Comparison of ENCODE assay signal across 19 cellular contexts in genomic region chr3:13532661-13533060, GRCh38. TPM values are rescaled to one million over a fixed set of nuclear protein-coding genes. Genes with fewer than 3 reads are reported as not detected.
DNase-seq lines count a peak whose midpoint lies in the region; ATAC-seq, FAIRE-seq and TF ChIP-seq lines count a peak whose summit lies in the region.
"Had no signal": no experiment of that assay in that cellular context is flagged by ENCODE, and none has a peak within 500 bp of the region (broad histone marks: within the 10 kb centered on the region; RNA-seq: fewer than 3 reads in every experiment).

No MANE protein-coding gene starts in this region.

- no peak overlapping the region for H2BK120ac ChIP-seq in H1 (replicated peaks; ENCODE audit: low read depth, low read length)
- H2BK120ac ChIP-seq in mesendoderm (ENCODE audit: low read depth, low read length) = no peak overlapping the region

- H3K4me1 ChIP-seq in H1 (replicated peaks in 1 of 4; ENCODE audit: control insufficient read depth in 3 of 4, insufficient read depth in 4 of 4, low read length in 3 of 4) (peaks cover 0 to 12% (median 6%) of the 10 kb centered on the region in 4 experiments; a peak in 6 of 7 replicates), mesendoderm (ENCODE audit: control insufficient read depth, low read depth, low read length) (no peaks in the 10 kb centered on the region), spleen (peaks cover 0 to 11% (median 4%) of the 10 kb centered on the region in 6 donors), left lung (peaks cover 0 to 7% of the 10 kb centered on the region in 2 donors)

- H3K79me2 ChIP-seq in H1 (ENCODE audit: control insufficient read depth in 1 of 2, insufficient read depth in 2 of 2, low read length in 2 of 2) = no peaks in the 10 kb centered on the region
- no peaks in the 10 kb centered on the region for H3K79me2 ChIP-seq in mesendoderm (ENCODE audit: control insufficient read depth, insufficient read depth, low read length)

- H3K79me1 ChIP-seq in H1 (ENCODE audit: low read depth, low read length) (no peaks in the 10 kb centered on the region), mesendoderm (ENCODE audit: low read length) (no peaks in the 10 kb centered on the region)

- peak; percentile 30 for ATAC-seq in Right ventricle myocardium superior (ENCODE audit: poor library complexity)
- no peak for ATAC-seq in left lung
- no peak for ATAC-seq in HG03025 (IDR thresholded peaks at IDR 0.05; ENCODE audit: low FRiP score, unreplicated experiment)
- ATAC-seq: Panc1 had no signal

- intact Hi-C loops in Right ventricle myocardium superior (cut with DNase I) (no loop called here), spleen (cut with DNase I; ENCODE audit: low total_unique reads) (no loop called here), left lung (cut with DNase I) (no loop called here)

- H4K8ac ChIP-seq in H1 (ENCODE audit: extremely low read depth, insufficient read depth, low read length) (0 out of 2 replicates have a peak overlapping the region, but pooled peaks have one; percentile 36), mesendoderm (ENCODE audit: low read depth, low read length) (no peak overlapping the region)

- H4K20me1 ChIP-seq in H1 (replicated peaks in 1 of 2; ENCODE audit: control insufficient read depth in 1 of 2, insufficient read depth in 2 of 2, low read length in 2 of 2) = no peaks in the 10 kb centered on the region

- no peak for FAIRE-seq in H1 (lab: Jason Lieb, UNC)

- no peak overlapping the region for H2BK20ac ChIP-seq in H1 (ENCODE audit: low read length)

- TF ChIP-seq POLR2A in H1 (IDR thresholded peaks at IDR 0.05; ENCODE audit: control extremely low read depth in 1 of 2, low read depth in 2 of 2, low read length in 2 of 2) (no peak), spleen (IDR thresholded peaks at IDR 0.05) (no peak)

- H3K18ac ChIP-seq in H1 (ENCODE audit: extremely low read depth, low read length) = no peak overlapping the region
- H3K18ac ChIP-seq in mesendoderm (ENCODE audit: low read length) = no peak overlapping the region

- no peaks in the 10 kb centered on the region for H3K27me3 ChIP-seq in H1 (replicated peaks in 1 of 4; ENCODE audit: control insufficient read depth in 3 of 4, extremely low read depth in 1 of 4, insufficient read depth in 3 of 4, low read length in 3 of 4)
- H3K27me3 ChIP-seq in mesendoderm (ENCODE audit: insufficient read depth, low read length, poor library complexity) = no peaks in the 10 kb centered on the region
- peaks cover 0 to 28% (median 0%) of the 10 kb centered on the region in 7 donors for H3K27me3 ChIP-seq in spleen (replicated peaks in 1 of 7)
- peaks cover 0 to 7% of the 10 kb centered on the region in 2 donors for H3K27me3 ChIP-seq in left lung

- POLR2A ChIA-PET in H1 (lab: Charles Lee; ENCODE audit: partially characterized antibody) = no interaction called here

- H3K4me3 ChIP-seq in H1 (ENCODE audit: extremely low read depth in 1 of 4, insufficient read depth in 2 of 4, low read depth in 3 of 4, low read length in 4 of 4) (no peak overlapping the region), mesendoderm (ENCODE audit: low read length) (no peak overlapping the region), spleen (no peak overlapping the region), left lung (no peak overlapping the region)

- no peak overlapping the region for H3K9ac ChIP-seq in H1 (replicated peaks in 1 of 4; ENCODE audit: extremely low read depth in 1 of 4, low read depth in 3 of 4, low read length in 3 of 4)
- no peak overlapping the region for H3K9ac ChIP-seq in mesendoderm (ENCODE audit: low read length)

- 84% methylated on average over 5 of the region's 5 CpGs; no CpG with 5 or more reads in 1 of the 2 experiments for WGBS in H1 (ENCODE audit: extremely low coverage in 1 of 2, insufficient coverage in 1 of 2, insufficient read length in 1 of 2, insufficient replicate concordance in 2 of 2, low coverage in 1 of 2, low lambda C conversion rate in 2 of 2, missing lambda C conversion rate in 1 of 2), 2 experiments
- no CpG with 5 or more reads among the region's 5 CpGs for WGBS in mesendoderm (ENCODE audit: extremely low coverage, insufficient coverage, low lambda C conversion rate)
- WGBS in spleen, 5 donors = 70 to 94% (median 88%) methylated on average over 5 of the region's 5 CpGs

- H3K14ac ChIP-seq in H1 (ENCODE audit: insufficient read length) = no peak overlapping the region

- no peak for TF ChIP-seq CTCF in H1 (IDR thresholded peaks at IDR 0.05; ENCODE audit: control extremely low read depth in 1 of 3, insufficient read depth in 1 of 3, low read depth in 1 of 3, low read length in 3 of 3)
- no peak for TF ChIP-seq CTCF in spleen (IDR thresholded peaks at IDR 0.05 in 8 of 11, conservative IDR thresholded peaks at IDR 0.05 in 3 of 11)
- TF ChIP-seq CTCF in left lung (IDR thresholded peaks at IDR 0.05) = no peak

- no peak overlapping the region for H2BK12ac ChIP-seq in H1 (ENCODE audit: low read depth, low read length)

- no peak overlapping the region for H3K23ac ChIP-seq in H1 (ENCODE audit: insufficient read length)
- H3K23ac ChIP-seq in mesendoderm (ENCODE audit: low read length) = peak overlapping the region; percentile 2

- no peak overlapping the region for H2AFZ ChIP-seq in H1 (ENCODE audit: low read length)

- H2BK5ac ChIP-seq in H1 (ENCODE audit: low read depth, low read length) = no peak overlapping the region
- H2BK5ac ChIP-seq in mesendoderm (ENCODE audit: low read length) = no peak overlapping the region

- no peaks in the 10 kb centered on the region for H3K9me3 ChIP-seq in H1 (ENCODE audit: insufficient read depth in 2 of 2, low read depth in 1 of 2, low read length in 1 of 2)
- no peaks in the 10 kb centered on the region for H3K9me3 ChIP-seq in spleen
- H3K9me3 ChIP-seq in left lung = no peaks in the 10 kb centered on the region

- H3K4me2 ChIP-seq in H1 (ENCODE audit: insufficient read depth in 1 of 2, low read depth in 2 of 2, low read length in 2 of 2) (no peak overlapping the region), mesendoderm (ENCODE audit: low read length) (no peak overlapping the region)

- no peak overlapping the region for H2BK15ac ChIP-seq in H1 (ENCODE audit: low read length)
- H2BK15ac ChIP-seq in mesendoderm (replicated peaks; ENCODE audit: low read depth) = no peak overlapping the region

- no peak for TF ChIP-seq EP300 in H1 (IDR thresholded peaks at IDR 0.05; ENCODE audit: borderline replicate concordance in 1 of 2, low read depth in 2 of 2, low read length in 2 of 2)

- peaks cover 5% of the 10 kb centered on the region; the same call in 1 of the 2 replicates for H3K23me2 ChIP-seq in H1 (ENCODE audit: low read depth, low read length)

- H3K36me3 ChIP-seq in H1 (ENCODE audit: control insufficient read depth in 2 of 4, insufficient read depth in 4 of 4, low read length in 3 of 4) (no peaks in the 10 kb centered on the region), mesendoderm (ENCODE audit: control insufficient read depth, insufficient read depth, low read length) (no peaks in the 10 kb centered on the region), spleen (no peaks in the 10 kb centered on the region), left lung (no peaks in the 10 kb centered on the region)

- H3K27ac ChIP-seq in H1 (ENCODE audit: low read depth, low read length) = no peak overlapping the region
- H3K27ac ChIP-seq in mesendoderm (ENCODE audit: low read depth, low read length) = no peak overlapping the region
- H3K27ac ChIP-seq in spleen = no peak overlapping the region
- no peak overlapping the region for H3K27ac ChIP-seq in left lung

- H2AK5ac ChIP-seq in H1 (ENCODE audit: low read depth, low read length) (no peak overlapping the region), mesendoderm (ENCODE audit: low read length) (no peak overlapping the region)

- no peak overlapping the region for H4K91ac ChIP-seq in H1 (replicated peaks; ENCODE audit: insufficient read length, low read length)

- CTCF ChIA-PET in H1 (lab: Charles Lee; ENCODE audit: partially characterized antibody) = interaction anchor here (1.1 to 51.2 kb wide), 5 partner anchors 10 to 117 kb away, joined by 3 to 856 read pairs (median 4); no protein-coding TSS in a partner anchor

- H3K56ac ChIP-seq in H1 (replicated peaks; ENCODE audit: insufficient read length, low read depth, low read length) = no peak overlapping the region
- no peak overlapping the region for H3K56ac ChIP-seq in mesendoderm (ENCODE audit: low read length)

- H4K5ac ChIP-seq in H1 (ENCODE audit: insufficient read length, low read depth, low read length) = no peak overlapping the region
- H4K5ac ChIP-seq in mesendoderm (ENCODE audit: low read length) = no peak overlapping the region

- DNase-seq in H1 (ENCODE audit: low read depth in 1 of 2, low spot score in 2 of 2) (no peak), Right ventricle myocardium superior (peak; percentile 56), mesendoderm (no peak), spleen (peak; percentile 41), OCI-M2 (lab: John Stamatoyannopoulos, UW; ENCODE audit: unreplicated experiment) (no peak), left lung (no peak)
- DNase-seq: CD4-positive, alpha-beta T cell; COR-L47; DMS79; H7; KBM-7; NCI-H1092; NCI-H1436; NCI-H1930; NCI-H226; NCI-H510A treated with DMSO at 0.1 percent for 48 hours; NCI-H748 treated with DMSO at 0.1 percent for 48 hours had no signal

- no peak for TF ChIP-seq RAD21 in H1 (IDR thresholded peaks at IDR 0.05 in 1 of 2, conservative IDR thresholded peaks at IDR 0.05 in 1 of 2; ENCODE audit: low read depth in 2 of 2, low read length in 2 of 2)

- no peak overlapping the region for H3K4ac ChIP-seq in H1 (replicated peaks; ENCODE audit: insufficient read length, low read depth, low read length)
- no peak overlapping the region for H3K4ac ChIP-seq in mesendoderm (ENCODE audit: low read depth, low read length)

RNA-seq across cellular contexts. Expression of gene FBLN2, which starts 16.3 kb away (rescaled TPM):
- 15.5 and 17.4 TPM in 2 replicates for total RNA-seq in H1 (2021; fragmentation: NEBNext Ultra II Directional; extraction: Animal tissue kit (Norgen Biotek cat#: 25700))
- polyA plus RNA-seq in H1 (2011; rRNA removed) = 24.2 and 26.5 TPM in 2 replicates
- polyA plus RNA-seq in H1 (2011; cell fraction: cytosol; rRNA removed) = 18.1 TPM
- 23.2 TPM for polyA plus RNA-seq in H1 (2011; cell fraction: nucleus; rRNA removed)
- polyA plus RNA-seq in H1 (2012, experiment 1 of 2) = 7.5 to 15.3 TPM (median 12.9 TPM) in 4 replicates
- 12.0 TPM for polyA plus RNA-seq in H1 (2012, experiment 2 of 2)
- 42.7 TPM for polyA plus RNA-seq in H1 (2013, experiment 1 of 2)
- polyA plus RNA-seq in H1 (2013, experiment 2 of 2) = 31.4 TPM
- polyA minus RNA-seq in H1 (2011; rRNA and poly(A)+ RNA removed) = 9.5 and 12.2 TPM in 2 replicates
- 17.5 TPM for polyA minus RNA-seq in H1 (2011; cell fraction: cytosol; rRNA and poly(A)+ RNA removed)
- polyA minus RNA-seq in H1 (2011; cell fraction: nucleus; rRNA and poly(A)+ RNA removed) = 6.6 TPM
- 69.7 TPM for total RNA-seq in Right ventricle myocardium superior
- polyA plus RNA-seq in mesendoderm (2013, experiment 1 of 2) = 5.7 TPM
- polyA plus RNA-seq in mesendoderm (2013, experiment 2 of 2) = 5.4 TPM
- 10 to 100 TPM in 4 of 7 donors, 1 to 10 TPM in 3; 6.1 to 28.2 (median 17.4) TPM for total RNA-seq in spleen
- 10 to 100 TPM in 1 of 3 donors, 1 to 10 TPM in 2; 8.9 to 15.9 (median 9.1) TPM for polyA plus RNA-seq in spleen
- 10 to 100 TPM; 69.8 to 96.6 TPM for total RNA-seq in left lung

RNA-seq across cellular contexts. Expression of gene HDAC11, which starts 52.6 kb away (rescaled TPM):
- total RNA-seq in H1 (2021; fragmentation: NEBNext Ultra II Directional; extraction: Animal tissue kit (Norgen Biotek cat#: 25700)) = 7.4 and 7.5 TPM in 2 replicates
- polyA plus RNA-seq in H1 (2011; rRNA removed) (6.8 and 7.7 TPM in 2 replicates), spleen (1 to 10 TPM; 2.5 to 6.5 (median 3.3) TPM)
- 7.9 TPM for polyA plus RNA-seq in H1 (2011; cell fraction: cytosol; rRNA removed)
- 8.3 TPM for polyA plus RNA-seq in H1 (2011; cell fraction: nucleus; rRNA removed)
- 6.0 to 17.0 TPM (median 10.6 TPM) in 4 replicates for polyA plus RNA-seq in H1 (2012, experiment 1 of 2)
- polyA plus RNA-seq in H1 (2012, experiment 2 of 2) = 20.4 TPM
- polyA plus RNA-seq in H1 (2013, experiment 1 of 2) = 5.8 TPM
- polyA plus RNA-seq in H1 (2013, experiment 2 of 2) = 6.0 TPM
- polyA minus RNA-seq in H1 (2011; rRNA and poly(A)+ RNA removed) = 5.5 and 9.7 TPM in 2 replicates
- 5.5 TPM for polyA minus RNA-seq in H1 (2011; cell fraction: cytosol; rRNA and poly(A)+ RNA removed)
- 6.2 TPM for polyA minus RNA-seq in H1 (2011; cell fraction: nucleus; rRNA and poly(A)+ RNA removed)
- total RNA-seq in Right ventricle myocardium superior (40.7 TPM), spleen (10 to 100 TPM in 2 of 7 donors, 1 to 10 TPM in 5; 4.2 to 11.2 (median 6.3) TPM), left lung (10 to 100 TPM; 14.0 to 22.0 TPM)
- polyA plus RNA-seq in mesendoderm (2013, experiment 1 of 2) = 2.6 TPM
- 3.4 TPM for polyA plus RNA-seq in mesendoderm (2013, experiment 2 of 2)

Comparison
In these comparisons a context has a peak if more than half of its experiments do, and no peak if none do; other contexts are left out.
1. DNase-seq: peak in Right ventricle myocardium superior (single experiment) and spleen (single experiment); none in H1 (0 of 2), mesendoderm (single experiment), OCI-M2 (single experiment) and left lung (0 of 2).